In genomic region chr20:33012327-33013189, GRCh38 we compare ENCODE assay signal across 32 cellular contexts. TPM values are rescaled to one million over a fixed set of nuclear protein-coding genes. Genes with fewer than 3 reads are reported as not detected.
"Had no signal": no experiment of that assay in that cellular context is flagged by ENCODE, and none has a peak within 500 bp of the region (broad histone marks: within the 10 kb centered on the region; RNA-seq: fewer than 3 reads in every experiment).

No MANE protein-coding gene starts in this region.

- H3K36me3 ChIP-seq: pancreas, stomach, thoracic aorta, tibial artery, transverse colon, upper lobe of right lung, uterus had no signal

- H3K4me1 ChIP-seq: pancreas, psoas muscle, tibial artery, transverse colon, upper lobe of right lung, uterus had no signal

- DNase-seq: naive B cell; nephron progenitor cell; occipital lobe; pancreas; psoas muscle; right cardiac atrium; stimulated activated CD4-positive, alpha-beta T cell treated with anti-CD3 and anti-CD28 coated beads, Interleukin-15, amount 100 ng/mL, for 24 hours; stimulated activated CD4-positive, alpha-beta T cell treated with anti-CD3 and anti-CD28 coated beads, Interleukin-2, amount 100 ng/mL, for 24 hours; stimulated activated CD4-positive, alpha-beta T cell treated with anti-CD3 and anti-CD28 coated beads, Interleukin-2, amount 100 ng/mL, for 48 hours; stimulated activated CD4-positive, alpha-beta T cell treated with anti-CD3 and anti-CD28 coated beads, Interleukin-4, amount 100 ng/mL, for 24 hours; stimulated activated naive B cell treated with anti-CD40 and anti-IgM and Interleukin-4, amounts not matched to agents 10 μg/mL and 1 μg/mL and 100 μg/mL, for 72 hours; stimulated activated naive CD4-positive, alpha-beta T cell treated with Interleukin-2 at 50 U/mL for 16 hours; stomach; tibial artery; transverse colon; upper lobe of right lung; uterus had no signal

- H3K9me3 ChIP-seq: pancreas, psoas muscle, stomach, thoracic aorta, tibial artery, transverse colon, upper lobe of right lung, uterus had no signal

- FAIRE-seq: pancreas had no signal

- ATAC-seq: naive thymus-derived CD8-positive, alpha-beta T cell; natural killer cell treated with Interleukin-12 subunit alpha and Interleukin-12 subunit beta and Interleukin-15 and Interleukin-18, amount 100 ng/mL, for 72 hours; pancreas; psoas muscle; right cardiac atrium; sciatic nerve; stimulated activated effector memory CD8-positive, alpha-beta T cell treated with anti-CD3 and anti-CD28 coated beads, Interleukin-12 subunit alpha, Interleukin-12 subunit beta, amount 100 ng/mL, for 72 hours; stimulated activated naive B cell treated with anti-CD40 and anti-IgM and Interleukin-4, amounts not matched to agents 10 μg/mL and 1 μg/mL and 100 μg/mL, for 72 hours; upper lobe of right lung had no signal

- H3K4me3 ChIP-seq: pancreas, psoas muscle, skin epidermis, smooth muscle cell, stomach, thoracic aorta, tibial artery, transverse colon, upper lobe of right lung, uterus had no signal

- H3K4me2 ChIP-seq: smooth muscle cell had no signal

- H3K27me3 ChIP-seq: transverse colon, upper lobe of right lung, uterus had no signal

- H3K27ac ChIP-seq: pancreas, psoas muscle, skin epidermis, stomach, thoracic aorta, tibial artery, transverse colon, upper lobe of right lung, uterus had no signal

RNA-seq across cellular contexts. Expression of gene BPIFB2, which starts 5.1 kb away (rescaled TPM):
- total RNA-seq: myocyte; naive thymus-derived CD8-positive, alpha-beta T cell; natural killer cell treated with Interleukin-12 subunit alpha and Interleukin-12 subunit beta and Interleukin-15 and Interleukin-18, amount 100 ng/mL, for 72 hours; neural crest cell; osteocyte; progenitor cell of endocrine pancreas; psoas muscle; renal cortical epithelial cell; right cardiac atrium; sciatic nerve; smooth muscle cell; stomach; subcutaneous adipose tissue; temporal lobe; thoracic aorta; transverse colon; upper lobe of right lung; urinary bladder; uterus had no signal
- polyA plus RNA-seq: naive thymus-derived CD8-positive, alpha-beta T cell; psoas muscle; right cardiac atrium; smooth muscle cell; urinary bladder had no signal

RNA-seq across cellular contexts. Expression of gene SUN5, which starts 8.3 kb away (rescaled TPM):
- total RNA-seq: myocyte; naive thymus-derived CD8-positive, alpha-beta T cell; natural killer cell treated with Interleukin-12 subunit alpha and Interleukin-12 subunit beta and Interleukin-15 and Interleukin-18, amount 100 ng/mL, for 72 hours; neural crest cell; occipital lobe; osteocyte; pancreas; progenitor cell of endocrine pancreas; psoas muscle; renal cortical epithelial cell; right cardiac atrium; sciatic nerve; smooth muscle cell; stomach; subcutaneous adipose tissue; temporal lobe; thoracic aorta; transverse colon; upper lobe of right lung; urinary bladder; uterus had no signal
- polyA plus RNA-seq: naive thymus-derived CD8-positive, alpha-beta T cell; pancreas; psoas muscle; right cardiac atrium; smooth muscle cell; stomach; urinary bladder had no signal

RNA-seq across cellular contexts. Expression of gene BPIFB6, which starts 18.9 kb away (rescaled TPM):
- total RNA-seq: myocyte; naive thymus-derived CD8-positive, alpha-beta T cell; natural killer cell treated with Interleukin-12 subunit alpha and Interleukin-12 subunit beta and Interleukin-15 and Interleukin-18, amount 100 ng/mL, for 72 hours; neural crest cell; occipital lobe; osteocyte; pancreas; progenitor cell of endocrine pancreas; psoas muscle; renal cortical epithelial cell; right cardiac atrium; sciatic nerve; smooth muscle cell; stomach; subcutaneous adipose tissue; temporal lobe; thoracic aorta; transverse colon; upper lobe of right lung; urinary bladder; uterus had no signal
- polyA plus RNA-seq: naive thymus-derived CD8-positive, alpha-beta T cell; pancreas; psoas muscle; right cardiac atrium; smooth muscle cell; stomach; urinary bladder had no signal

RNA-seq across cellular contexts. Expression of gene BPIFB3, which starts 41.1 kb away (rescaled TPM):
- total RNA-seq: myocyte; naive thymus-derived CD8-positive, alpha-beta T cell; natural killer cell treated with Interleukin-12 subunit alpha and Interleukin-12 subunit beta and Interleukin-15 and Interleukin-18, amount 100 ng/mL, for 72 hours; neural crest cell; occipital lobe; osteocyte; pancreas; progenitor cell of endocrine pancreas; psoas muscle; renal cortical epithelial cell; right cardiac atrium; sciatic nerve; smooth muscle cell; stomach; subcutaneous adipose tissue; temporal lobe; thoracic aorta; transverse colon; upper lobe of right lung; urinary bladder; uterus had no signal
- polyA plus RNA-seq: naive thymus-derived CD8-positive, alpha-beta T cell; pancreas; psoas muscle; right cardiac atrium; smooth muscle cell; stomach; urinary bladder had no signal
